ENCODE assay signal across 20 cellular contexts in the genomic region with DNA sequence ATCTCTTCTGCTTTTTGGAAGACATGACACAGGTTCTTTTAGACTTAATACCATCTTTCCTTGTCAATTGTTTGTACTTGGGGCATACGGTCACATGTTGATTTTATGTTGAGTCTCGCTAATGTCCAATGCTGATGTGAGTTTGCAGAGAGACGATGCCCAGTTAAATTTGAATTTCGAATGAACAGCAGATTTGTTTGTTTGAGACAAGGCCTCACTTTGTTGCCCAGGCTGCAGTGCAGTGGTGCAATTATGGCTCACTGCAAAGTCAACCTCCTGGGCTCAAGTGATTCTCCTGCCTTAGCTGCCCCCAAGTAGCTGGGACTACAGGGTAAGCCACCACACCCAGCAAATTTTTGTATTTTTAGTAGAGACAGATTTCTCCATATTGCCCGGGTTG.
DNase-seq lines count a peak whose midpoint lies in the region; ATAC-seq lines count a peak whose summit lies in the region.
"Had no signal": no experiment of that assay in that cellular context is flagged by ENCODE, and none has a peak within 500 bp of the region (broad histone marks: within the 10 kb centered on the region; RNA-seq: fewer than 3 reads in every experiment).

No MANE protein-coding gene starts in this region.

- H2BK5ac ChIP-seq in mesendoderm (ENCODE audit: low read length): peak overlapping the region; percentile 37

- intact Hi-C loops in head of caudate nucleus (cut with DNase I): no loop called here

- no peak overlapping the region for H3K56ac ChIP-seq in mesendoderm (ENCODE audit: low read length)

- no peak overlapping the region for H3K4ac ChIP-seq in mesendoderm (ENCODE audit: low read depth, low read length)

- no peak overlapping the region for H3K23ac ChIP-seq in mesendoderm (ENCODE audit: low read length)

- no peak overlapping the region for H2BK15ac ChIP-seq in mesendoderm (replicated peaks; ENCODE audit: low read depth)

- no peak for ATAC-seq in HG03439 (IDR thresholded peaks at IDR 0.05; ENCODE audit: unreplicated experiment)
- no peak for ATAC-seq in HG02981 (IDR thresholded peaks at IDR 0.05; ENCODE audit: unreplicated experiment)
- ATAC-seq: CD8-positive, alpha-beta T cell; GM12878; GM23338; HCT116 had no signal

- H3K4me3 ChIP-seq in mesendoderm (ENCODE audit: low read length): no peak overlapping the region
- H3K4me3 ChIP-seq: BLaER1, GM12878, GM23338 had no signal

- DNase-seq in Ammon's horn (ENCODE audit: low spot score): peak; percentile 52
- DNase-seq in head of caudate nucleus: peak in 32 of 42 donors; percentile 2 to 73 (median 25)
- DNase-seq in mesendoderm: no peak
- DNase-seq in pons (ENCODE audit: low spot score): peak; percentile 78
- DNase-seq in activated T-cell treated with anti-CD3 and anti-CD28 coated beads for 4 hours: no peak
- no peak for DNase-seq in NOMO-1 (lab: John Stamatoyannopoulos, UW; ENCODE audit: unreplicated experiment in 2 of 2)
- DNase-seq: CD4-positive, CD25-positive, alpha-beta regulatory T cell; CD8-positive, alpha-beta T cell; DMS 273 treated with DMSO at 0.1 percent for 48 hours; DMS79; EL; GDM1; H9 had no signal

- no peak overlapping the region for H4K8ac ChIP-seq in mesendoderm (ENCODE audit: low read depth, low read length)

- H3K36me3 ChIP-seq in mesendoderm (ENCODE audit: control insufficient read depth, insufficient read depth, low read length): no peaks in the 10 kb centered on the region
- H3K36me3 ChIP-seq: BLaER1 had no signal

- no peak overlapping the region for H2BK120ac ChIP-seq in mesendoderm (ENCODE audit: low read depth, low read length)

- H3K9ac ChIP-seq in mesendoderm (ENCODE audit: low read length): no peak overlapping the region
- H3K9ac ChIP-seq: BLaER1 had no signal

- no peaks in the 10 kb centered on the region for H3K79me2 ChIP-seq in mesendoderm (ENCODE audit: control insufficient read depth, insufficient read depth, low read length)

- no peak overlapping the region for H4K5ac ChIP-seq in mesendoderm (ENCODE audit: low read length)

- no peaks in the 10 kb centered on the region for H3K79me1 ChIP-seq in mesendoderm (ENCODE audit: low read length)

- WGBS in mesendoderm (ENCODE audit: extremely low coverage, insufficient coverage, low lambda C conversion rate): no CpG with 5 or more reads among the region's 5 CpGs

- H3K4me2 ChIP-seq in mesendoderm (ENCODE audit: low read length): no peak overlapping the region
- H3K4me2 ChIP-seq: BLaER1, GM23338 had no signal

- no peak overlapping the region for H2AK5ac ChIP-seq in mesendoderm (ENCODE audit: low read length)

- H3K27ac ChIP-seq in mesendoderm (ENCODE audit: low read depth, low read length): no peak overlapping the region
- H3K27ac ChIP-seq: BLaER1, C4-2B had no signal

- no peaks in the 10 kb centered on the region for H3K27me3 ChIP-seq in mesendoderm (ENCODE audit: insufficient read depth, low read length, poor library complexity)
- H3K27me3 ChIP-seq: BLaER1 had no signal

- no peaks in the 10 kb centered on the region for H3K4me1 ChIP-seq in mesendoderm (ENCODE audit: control insufficient read depth, low read depth, low read length)
- H3K4me1 ChIP-seq: BLaER1 had no signal

- no peak overlapping the region for H3K18ac ChIP-seq in mesendoderm (ENCODE audit: low read length)

Comparison
In these comparisons a context has a peak if more than half of its experiments do, and no peak if none do; other contexts are left out.
1. DNase-seq: peak in Ammon's horn (single experiment), head of caudate nucleus (32 of 42) and pons (single experiment); none in mesendoderm (single experiment), activated T-cell treated with anti-CD3 and anti-CD28 coated beads for 4 hours (single experiment) and NOMO-1 (0 of 2).